ENCODE assay signal across 39 cellular contexts in genomic region chrX:129613596-129613995, GRCh38. TPM values are rescaled to one million over a fixed set of nuclear protein-coding genes. Genes with fewer than 3 reads are reported as not detected.
DNase-seq lines count a peak whose midpoint lies in the region; ATAC-seq and TF ChIP-seq lines count a peak whose summit lies in the region.
"Had no signal": no experiment of that assay in that cellular context is flagged by ENCODE, and none has a peak within 500 bp of the region (broad histone marks: within the 10 kb centered on the region; RNA-seq: fewer than 3 reads in every experiment).

No MANE protein-coding gene starts in this region.

- H3K4me3 ChIP-seq in CD4-positive, alpha-beta memory T cell (ENCODE audit: low read length in 2 of 2) = no peak overlapping the region
- no peak overlapping the region for H3K4me3 ChIP-seq in GM23338
- H3K4me3 ChIP-seq: BLaER1, cardiac muscle cell, colonic mucosa, esophagus squamous epithelium, heart left ventricle, left ventricle myocardium inferior, prostate gland, sigmoid colon, tibial nerve had no signal

- H3F3A ChIP-seq in GM23338 (replicated peaks; ENCODE audit: low read depth) = no peaks in the 10 kb centered on the region

- no peak overlapping the region for H2AFZ ChIP-seq in GM23338

- CTCF ChIA-PET in CD4-positive, alpha-beta memory T cell (lab: Charles Lee; ENCODE audit: partially characterized antibody) = no interaction called here

- H3K27me3 ChIP-seq in CD4-positive, alpha-beta memory T cell (ENCODE audit: insufficient read depth, low read length) = no peaks in the 10 kb centered on the region
- H3K27me3 ChIP-seq in GM23338 (ENCODE audit: insufficient read depth) (no peaks in the 10 kb centered on the region), foreskin keratinocyte (no peaks in the 10 kb centered on the region)
- H3K27me3 ChIP-seq: cardiac muscle cell, colonic mucosa, esophagus squamous epithelium, sigmoid colon had no signal

- TF ChIP-seq CTCF in GM23338 (conservative IDR thresholded peaks at IDR 0.05; ENCODE audit: low read depth in 2 of 2) (no peak), foreskin keratinocyte (conservative IDR thresholded peaks at IDR 0.05) (no peak)

- no peaks in the 10 kb centered on the region for H3K9me2 ChIP-seq in GM23338 (ENCODE audit: insufficient read depth)

- peak; percentile 28 to 55 (median 39) for DNase-seq in CD4-positive, alpha-beta memory T cell
- peak; percentile 13 for DNase-seq in GM23338 (ENCODE audit: low spot score)
- DNase-seq in foreskin keratinocyte = peak in 1 of 2 donors; percentile 54
- no peak for DNase-seq in occipital lobe (lab: John Stamatoyannopoulos, UW)
- no peak for DNase-seq in NCI-H2081 (lab: John Stamatoyannopoulos, UW)
- DNase-seq in NCI-H2107 (lab: John Stamatoyannopoulos, UW) = no peak
- DNase-seq: activated CD4-positive, alpha-beta T cell treated with anti-CD3 and anti-CD28 coated beads for 36 hours; activated gamma-delta T cell; activated naive CD8-positive, alpha-beta T cell treated with anti-CD3 and anti-CD28 coated beads for 36 hours; aorta; colonic mucosa; COR-L47; DMS79; effector memory CD4-positive, alpha-beta T cell; esophagus squamous epithelium; foreskin melanocyte; GDM1; heart left ventricle; HFFc6; islet precursor cell; left ventricle myocardium inferior; NCI-H1105; NCI-H2029; NCI-H2227 treated with DMSO at 0.1 percent for 48 hours; NCI-H526; SHP77; sigmoid colon; stimulated activated CD4-positive, alpha-beta T cell treated with anti-CD3 and anti-CD28 coated beads, Interleukin-12 subunit alpha, Interleukin-12 subunit beta, amount 100 ng/mL, for 4 hours; stimulated activated CD4-positive, alpha-beta T cell treated with anti-CD3 and anti-CD28 coated beads, Interleukin-2, amount 100 ng/mL, for 48 hours had no signal

- POLR2A ChIA-PET in CD4-positive, alpha-beta memory T cell (lab: Charles Lee; ENCODE audit: partially characterized antibody) = no interaction called here

- H3K9me3 Mint-ChIP-seq in CD4-positive, alpha-beta memory T cell = peaks cover 0 to 3% (median 0%) of the 10 kb centered on the region in 8 donors
- H3K9me3 Mint-ChIP-seq in GM23338 = no peaks in the 10 kb centered on the region
- H3K9me3 Mint-ChIP-seq in activated T-helper 17 cell treated with anti-CD3 and anti-CD28 coated beads, Interleukin-2, amount 50 U/mL, for 72 hours = no peaks in the 10 kb centered on the region
- H3K9me3 Mint-ChIP-seq: activated naive CD8-positive, alpha-beta T cell treated with anti-CD3 and anti-CD28 coated beads for 36 hours; HFFc6; T-helper 2 cell treated with Interferon-gamma antibody and Interleukin-4, amounts not matched to agents 5 μg/mL and 100 μg/mL, for 36 hours had no signal

- H4K20me1 ChIP-seq in GM23338 (replicated peaks; ENCODE audit: insufficient read depth) = no peaks in the 10 kb centered on the region
- H4K20me1 ChIP-seq: BLaER1 had no signal

- no peak overlapping the region for H3K4me2 ChIP-seq in GM23338
- H3K4me2 ChIP-seq: BLaER1 had no signal

- no peaks in the 10 kb centered on the region for H3K27me3 Mint-ChIP-seq in CD4-positive, alpha-beta memory T cell
- H3K27me3 Mint-ChIP-seq in GM23338 (ENCODE audit: insufficient read depth, low read depth, poor library complexity) = peaks cover 2% of the 10 kb centered on the region
- H3K27me3 Mint-ChIP-seq in activated T-helper 17 cell treated with anti-CD3 and anti-CD28 coated beads, Interleukin-2, amount 50 U/mL, for 72 hours = no peaks in the 10 kb centered on the region
- H3K27me3 Mint-ChIP-seq: activated CD4-positive, alpha-beta T cell treated with anti-CD3 and anti-CD28 coated beads for 36 hours; activated naive CD8-positive, alpha-beta T cell treated with anti-CD3 and anti-CD28 coated beads for 36 hours had no signal

- H3K4me1 ChIP-seq in CD4-positive, alpha-beta memory T cell (ENCODE audit: insufficient read depth, low read length) = peaks cover 12% of the 10 kb centered on the region
- H3K4me1 ChIP-seq in GM23338 (ENCODE audit: insufficient read depth) (no peaks in the 10 kb centered on the region; the same call in 1 of the 2 replicates), foreskin keratinocyte (no peaks in the 10 kb centered on the region)
- H3K4me1 ChIP-seq: colonic mucosa, esophagus squamous epithelium, left ventricle myocardium inferior, prostate gland, sigmoid colon, tibial nerve had no signal

- no peaks in the 10 kb centered on the region for H3K36me3 Mint-ChIP-seq in CD4-positive, alpha-beta memory T cell
- no peaks in the 10 kb centered on the region for H3K36me3 Mint-ChIP-seq in GM23338 (ENCODE audit: low read depth)
- no peaks in the 10 kb centered on the region for H3K36me3 Mint-ChIP-seq in activated T-helper 17 cell treated with anti-CD3 and anti-CD28 coated beads, Interleukin-2, amount 50 U/mL, for 72 hours (ENCODE audit: low read depth)
- H3K36me3 Mint-ChIP-seq: activated naive CD8-positive, alpha-beta T cell treated with anti-CD3 and anti-CD28 coated beads for 36 hours; mesothelial cell of epicardium had no signal

- H3K9me3 ChIP-seq in CD4-positive, alpha-beta memory T cell (ENCODE audit: control insufficient read depth in 1 of 2, low read length in 2 of 2) = no peaks in the 10 kb centered on the region
- H3K9me3 ChIP-seq: BLaER1, colonic mucosa, esophagus squamous epithelium, heart left ventricle, left ventricle myocardium inferior, prostate gland, sigmoid colon, tibial nerve had no signal

- intact Hi-C loops in CD4-positive, alpha-beta memory T cell (cut with micrococcal nuclease) = no loop called here

- H3K4me1 Mint-ChIP-seq in CD4-positive, alpha-beta memory T cell = peaks cover 5 to 9% (median 7%) of the 10 kb centered on the region in 4 donors
- H3K4me1 Mint-ChIP-seq in GM23338 = peaks cover 8% of the 10 kb centered on the region; the same call in 2 of the 3 replicates
- H3K4me1 Mint-ChIP-seq in activated T-helper 17 cell treated with anti-CD3 and anti-CD28 coated beads, Interleukin-2, amount 50 U/mL, for 72 hours = no peaks in the 10 kb centered on the region
- H3K4me1 Mint-ChIP-seq: activated CD4-positive, alpha-beta T cell treated with anti-CD3 and anti-CD28 coated beads for 36 hours; activated naive CD8-positive, alpha-beta T cell treated with anti-CD3 and anti-CD28 coated beads for 36 hours had no signal

- peak overlapping the region in 6 of 7 donors; percentile 36 to 83 (median 58) for H3K27ac Mint-ChIP-seq in CD4-positive, alpha-beta memory T cell
- no peak overlapping the region for H3K27ac Mint-ChIP-seq in GM23338
- H3K27ac Mint-ChIP-seq in activated T-helper 17 cell treated with anti-CD3 and anti-CD28 coated beads, Interleukin-2, amount 50 U/mL, for 72 hours = peak overlapping the region; percentile 32
- H3K27ac Mint-ChIP-seq: activated CD4-positive, alpha-beta T cell treated with anti-CD3 and anti-CD28 coated beads for 36 hours; activated naive CD8-positive, alpha-beta T cell treated with anti-CD3 and anti-CD28 coated beads for 36 hours; HFFc6; mesothelial cell of epicardium; T-helper 2 cell treated with Interferon-gamma antibody and Interleukin-4, amounts not matched to agents 5 μg/mL and 100 μg/mL, for 36 hours had no signal

- H3K79me2 ChIP-seq in GM23338 (replicated peaks; ENCODE audit: insufficient read depth) = no peaks in the 10 kb centered on the region

- H3K36me3 ChIP-seq in CD4-positive, alpha-beta memory T cell (ENCODE audit: insufficient read depth, low read length) = no peaks in the 10 kb centered on the region
- H3K36me3 ChIP-seq in GM23338 (ENCODE audit: insufficient read depth) = no peaks in the 10 kb centered on the region
- H3K36me3 ChIP-seq: BLaER1, cardiac muscle cell, colonic mucosa, esophagus squamous epithelium, heart left ventricle, left ventricle myocardium inferior, prostate gland, sigmoid colon, tibial nerve had no signal

- no peak overlapping the region for H3K4me3 Mint-ChIP-seq in CD4-positive, alpha-beta memory T cell
- H3K4me3 Mint-ChIP-seq in GM23338 = no peak overlapping the region
- no peak overlapping the region for H3K4me3 Mint-ChIP-seq in activated T-helper 17 cell treated with anti-CD3 and anti-CD28 coated beads, Interleukin-2, amount 50 U/mL, for 72 hours
- H3K4me3 Mint-ChIP-seq: activated CD4-positive, alpha-beta T cell treated with anti-CD3 and anti-CD28 coated beads for 36 hours; activated naive CD8-positive, alpha-beta T cell treated with anti-CD3 and anti-CD28 coated beads for 36 hours; HFFc6; mesothelial cell of epicardium; T-helper 2 cell treated with Interferon-gamma antibody and Interleukin-4, amounts not matched to agents 5 μg/mL and 100 μg/mL, for 36 hours had no signal

- ATAC-seq in GM23338 (no peak), foreskin keratinocyte (peak; percentile 90), HG03571 (IDR thresholded peaks at IDR 0.05; ENCODE audit: unreplicated experiment) (no peak)
- peak; percentile 73 for ATAC-seq in activated T-helper 17 cell treated with anti-CD3 and anti-CD28 coated beads, Interleukin-2, amount 50 U/mL, for 72 hours (replicated peaks)
- ATAC-seq: activated CD4-positive, alpha-beta T cell treated with anti-CD3 and anti-CD28 coated beads for 36 hours; heart left ventricle; Panc1 had no signal

- H3K27ac ChIP-seq in CD4-positive, alpha-beta memory T cell (ENCODE audit: low read depth, low read length) = no peak overlapping the region
- no peak overlapping the region for H3K27ac ChIP-seq in GM23338 (ENCODE audit: low read depth)
- no peak overlapping the region for H3K27ac ChIP-seq in foreskin keratinocyte
- H3K27ac ChIP-seq: BLaER1, cardiac muscle cell, colonic mucosa, esophagus squamous epithelium, heart left ventricle, left ventricle myocardium inferior, prostate gland, sigmoid colon, tibial nerve, VCaP had no signal

TF ChIP-seq in GM23338, 12 proteins besides CTCF, POLR2A, EP300 and RAD21 (continues in another document):
- TF ChIP-seq EZH2phosphoT487 (IDR thresholded peaks at IDR 0.05; ENCODE audit: unreplicated experiment) = no peak

RNA-seq across cellular contexts. Expression of gene APLN, which starts 41.2 kb away (rescaled TPM):
- total RNA-seq in CD4-positive, alpha-beta memory T cell = not detected
- polyA plus RNA-seq in CD4-positive, alpha-beta memory T cell = not detected
- total RNA-seq in GM23338 (2014; rRNA removed; shearing (Covaris generic)) = 0.16 and 0.49 TPM in 2 replicates
- polyA plus RNA-seq in GM23338 (2016; fragmentation: Nextera tagmentation; extraction: Ambion mirVana) (0.37 and 0.60 TPM in 2 replicates), foreskin keratinocyte (1.2 and 8.0 TPM in 2 replicates)
- 1 to 10 TPM in 1 of 2 donors, under 1 TPM in 1; 0.28 to 2.5 TPM for total RNA-seq in activated T-helper 17 cell treated with anti-CD3 and anti-CD28 coated beads, Interleukin-2, amount 50 U/mL, for 72 hours
- total RNA-seq in foreskin keratinocyte (1.6 and 8.2 TPM in 2 replicates), occipital lobe (2.7 TPM)

Comparison
In these comparisons a context has a peak if more than half of its experiments do, and no peak if none do; other contexts are left out.
1. DNase-seq: peak in CD4-positive, alpha-beta memory T cell (5 of 5) and GM23338 (single experiment); none in occipital lobe (single experiment), NCI-H2081 (0 of 2) and NCI-H2107 (single experiment).
2. ATAC-seq: peak in activated T-helper 17 cell treated with anti-CD3 and anti-CD28 coated beads, Interleukin-2, amount 50 U/mL, for 72 hours (single experiment) and foreskin keratinocyte (single experiment); none in GM23338 (single experiment) and HG03571 (single experiment).